In the genomic region with DNA sequence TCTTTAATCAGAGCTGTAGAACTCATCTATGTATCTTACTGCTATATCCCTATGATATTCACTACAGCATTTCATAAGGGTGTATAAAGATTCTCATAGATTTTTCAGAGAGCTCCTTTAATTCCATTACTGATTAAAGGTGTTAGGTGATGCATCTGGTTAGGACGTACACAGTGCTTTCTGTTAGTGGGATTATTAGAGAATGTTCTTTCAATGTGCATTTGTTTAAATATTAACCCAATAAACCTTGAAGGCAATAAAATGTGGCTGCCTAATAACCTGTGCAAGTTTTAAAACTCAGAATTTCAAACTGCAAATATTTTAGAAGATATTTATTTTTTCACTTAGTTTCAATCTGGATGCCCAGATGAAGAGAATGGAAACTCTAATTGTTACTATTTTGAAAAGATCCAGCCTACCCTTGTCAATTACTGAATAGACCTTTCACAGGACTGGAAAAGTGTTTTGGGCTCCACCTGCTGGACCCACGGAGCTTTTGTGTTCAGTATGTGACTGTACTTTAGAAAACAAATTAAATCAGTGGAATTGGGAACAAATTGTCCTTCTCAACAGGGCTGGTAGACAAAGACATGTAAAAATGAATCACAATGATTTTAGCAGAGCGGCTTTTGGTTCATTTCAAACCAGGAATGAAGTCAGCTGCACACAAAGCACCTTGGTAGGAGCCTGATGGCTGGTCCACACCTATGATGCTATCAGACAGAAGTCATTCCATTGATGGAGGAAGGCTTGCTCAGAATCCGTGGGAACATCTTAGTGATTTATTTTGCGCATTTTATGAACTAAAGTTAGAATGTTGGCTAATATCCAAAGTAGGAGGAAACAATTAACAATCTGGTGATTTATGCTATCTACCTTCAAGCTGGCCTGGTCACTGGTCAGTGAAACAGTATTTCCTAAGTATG, we compare ENCODE assay signal across 8 cellular contexts.
DNase-seq lines count a peak whose midpoint lies in the region; ATAC-seq and TF ChIP-seq lines count a peak whose summit lies in the region.

No MANE protein-coding gene starts in this region.

- peaks cover 2 to 39% (median 17%) of the 10 kb centered on the region in 5 donors for H3K36me3 Mint-ChIP-seq in naive thymus-derived CD4-positive, alpha-beta T cell
- H3K36me3 Mint-ChIP-seq in type B pancreatic cell, result peaks cover 48% of the 10 kb centered on the region

- intact Hi-C loops in esophagus squamous epithelium (cut with DNase I), result loop anchor here (2.0 to 5.0 kb wide), 2 partner anchors 122 to 234 kb away; a partner anchor contains a TSS
- intact Hi-C loops in naive thymus-derived CD4-positive, alpha-beta T cell (cut with micrococcal nuclease), result loop anchor here (1.0 to 5.0 kb wide), 4 partner anchors 15 to 327 kb away; a partner anchor contains a TSS

- H3K27ac ChIP-seq in esophagus squamous epithelium, result peak overlapping the region in 3 of 4 donors; percentile 38 to 62 (median 39)
- H3K27ac ChIP-seq in naive thymus-derived CD4-positive, alpha-beta T cell (ENCODE audit: low read depth, low read length), result no peak overlapping the region

- TF ChIP-seq POLR2A in esophagus squamous epithelium (IDR thresholded peaks at IDR 0.05), result no peak

- peaks cover 0 to 51% (median 12%) of the 10 kb centered on the region in 3 donors for H3K4me1 ChIP-seq in esophagus squamous epithelium
- H3K4me1 ChIP-seq in naive thymus-derived CD4-positive, alpha-beta T cell (ENCODE audit: control insufficient read depth in 2 of 2, insufficient read depth in 2 of 2, low read length in 2 of 2), result no peaks in the 10 kb centered on the region

- H3K4me1 Mint-ChIP-seq in naive thymus-derived CD4-positive, alpha-beta T cell, result peaks cover 0 to 4% (median 0%) of the 10 kb centered on the region in 7 donors
- H3K4me1 Mint-ChIP-seq in type B pancreatic cell (ENCODE audit: unreplicated experiment), result peaks cover 21% of the 10 kb centered on the region

- POLR2A ChIA-PET in naive thymus-derived CD4-positive, alpha-beta T cell (lab: Charles Lee), result no interaction called here

- WGBS in esophagus squamous epithelium, 2 donors, result 39 to 42% methylated on average over 5 of the region's 5 CpGs

- CTCF ChIA-PET in naive thymus-derived CD4-positive, alpha-beta T cell (lab: Charles Lee), result interaction anchor here (0.8 to 2.1 kb wide), 8 partner anchors 13 to 237 kb away, joined by 3 to 22 read pairs (median 3); no protein-coding TSS in a partner anchor

- TF ChIP-seq CTCF in esophagus squamous epithelium (IDR thresholded peaks at IDR 0.05), result peak in 5 of 6 experiments; percentile 57 to 79 (median 71)
- TF ChIP-seq CTCF in type B pancreatic cell (conservative IDR thresholded peaks at IDR 0.05), result peak; percentile 83

- H3K27me3 Mint-ChIP-seq in naive thymus-derived CD4-positive, alpha-beta T cell, result no peaks in the 10 kb centered on the region
- no peaks in the 10 kb centered on the region for H3K27me3 Mint-ChIP-seq in type B pancreatic cell

- ATAC-seq in GM18502 (IDR thresholded peaks at IDR 0.05; ENCODE audit: poor library complexity, unreplicated experiment), result peak; percentile 86
- ATAC-seq in HG02981 (IDR thresholded peaks at IDR 0.05; ENCODE audit: unreplicated experiment), result peak; percentile 64
- peak; percentile 54 for ATAC-seq in naive thymus-derived CD4-positive, alpha-beta T cell

- DNase-seq in AG08395 (ENCODE audit: low spot score) (peak; percentile 55), NCI-H446 treated with DMSO at 0.1 percent for 48 hours (lab: John Stamatoyannopoulos, UW) (peak; percentile 13), esophagus squamous epithelium (lab: John Stamatoyannopoulos, UW) (no peak), type B pancreatic cell (ENCODE audit: extremely low spot score, unreplicated experiment) (no peak)
- DNase-seq in activated CD8-positive, alpha-beta memory T cell treated with anti-CD3 and anti-CD28 coated beads, Interleukin-2, amount 50 U/mL, for 4 hours, result peak; percentile 40
- peak in 6 of 9 donors; percentile 22 to 53 (median 39) for DNase-seq in naive thymus-derived CD4-positive, alpha-beta T cell

- no peaks in the 10 kb centered on the region for H3K27me3 ChIP-seq in esophagus squamous epithelium
- no peaks in the 10 kb centered on the region for H3K27me3 ChIP-seq in naive thymus-derived CD4-positive, alpha-beta T cell (ENCODE audit: control insufficient read depth in 2 of 2, insufficient read depth in 2 of 2, low read length in 2 of 2)

- H3K36me3 ChIP-seq in esophagus squamous epithelium, result peaks cover 7 to 53% (median 9%) of the 10 kb centered on the region in 3 donors
- H3K36me3 ChIP-seq in naive thymus-derived CD4-positive, alpha-beta T cell (ENCODE audit: control insufficient read depth in 2 of 3, insufficient read depth in 3 of 3, low read length in 3 of 3), result peaks cover 0 to 40% (median 4%) of the 10 kb centered on the region in 3 experiments

- no peaks in the 10 kb centered on the region for H3K9me3 Mint-ChIP-seq in naive thymus-derived CD4-positive, alpha-beta T cell
- peaks cover 4% of the 10 kb centered on the region for H3K9me3 Mint-ChIP-seq in type B pancreatic cell

- no peak overlapping the region for H3K4me3 ChIP-seq in esophagus squamous epithelium
- no peak overlapping the region for H3K4me3 ChIP-seq in naive thymus-derived CD4-positive, alpha-beta T cell (ENCODE audit: low read length)

- H3K27ac Mint-ChIP-seq in naive thymus-derived CD4-positive, alpha-beta T cell, result no peak overlapping the region
- H3K27ac Mint-ChIP-seq in type B pancreatic cell, result peak overlapping the region; percentile 91

- no peaks in the 10 kb centered on the region for H3K9me3 ChIP-seq in esophagus squamous epithelium
- H3K9me3 ChIP-seq in naive thymus-derived CD4-positive, alpha-beta T cell (ENCODE audit: control insufficient read depth in 2 of 3, low read length in 3 of 3), result no peaks in the 10 kb centered on the region

- H3K4me3 Mint-ChIP-seq in naive thymus-derived CD4-positive, alpha-beta T cell, result no peak overlapping the region
- H3K4me3 Mint-ChIP-seq in type B pancreatic cell, result peak overlapping the region; percentile 47

Comparison
In these comparisons a context has a peak if more than half of its experiments do, and no peak if none do; other contexts are left out.
1. DNase-seq: peak in AG08395 (single experiment), NCI-H446 treated with DMSO at 0.1 percent for 48 hours (single experiment), activated CD8-positive, alpha-beta memory T cell treated with anti-CD3 and anti-CD28 coated beads, Interleukin-2, amount 50 U/mL, for 4 hours (single experiment) and naive thymus-derived CD4-positive, alpha-beta T cell (6 of 9); none in esophagus squamous epithelium (single experiment) and type B pancreatic cell (single experiment).
2. Peak in every context shown above with its lines, with median percentiles within 50 percentile points of each other: ATAC-seq.